8 cellular contexts compared by ENCODE assay signal in genomic region chr1:31587720-31588423, GRCh38. TPM values are rescaled to one million over a fixed set of nuclear protein-coding genes. Genes with fewer than 3 reads are reported as not detected.
A peak's percentile ranks its signal among the peaks of the same experiment; 100 is the strongest.
DNase-seq lines count a peak whose midpoint lies in the region; ATAC-seq, FAIRE-seq and TF ChIP-seq lines count a peak whose summit lies in the region.

No MANE protein-coding gene starts in this region.

- BruUV-seq in K562 (replicated peaks; lab: Mats Ljungman, UMichigan) = no TSS peak

- no peak overlapping the region for H3K4me3 ChIP-seq in K562

- TF ChIP-seq POLR2A in K562 (conservative IDR thresholded peaks at IDR 0.05) = no peak

- peaks cover 0 to 25% of the 10 kb centered on the region in 2 experiments; a peak in 2 of 5 replicates for H3K4me1 ChIP-seq in K562 (replicated peaks in 1 of 2; ENCODE audit: control insufficient read depth in 2 of 2, insufficient read depth in 2 of 2, low read length in 2 of 2)

- no peaks in the 10 kb centered on the region for H3K9me3 ChIP-seq in K562 (replicated peaks; ENCODE audit: control insufficient read depth, insufficient read depth, low read depth, low read length)

- no peak overlapping the region for H3K4me2 ChIP-seq in K562 (ENCODE audit: insufficient read depth, low read length)

- H3K27ac ChIP-seq in K562 (ENCODE audit: extremely low read depth, low read depth, low read length) = no peak overlapping the region

- no peaks in the 10 kb centered on the region for H3K79me2 ChIP-seq in K562 (ENCODE audit: control insufficient read depth, insufficient read depth, low read length)

- peaks cover 38 to 73% of the 10 kb centered on the region in 2 experiments for H3K27me3 ChIP-seq in K562 (ENCODE audit: control insufficient read depth in 2 of 2, insufficient read depth in 2 of 2, low read length in 2 of 2)

- ATAC-seq in K562 = peak; percentile 63
- no peak for ATAC-seq in HG03378 (IDR thresholded peaks at IDR 0.05; ENCODE audit: unreplicated experiment)

- H4K20me1 ChIP-seq in K562 (replicated peaks; ENCODE audit: control insufficient read depth, insufficient read depth, low read length) = peaks cover 11% of the 10 kb centered on the region

- H3K36me3 ChIP-seq in K562 (ENCODE audit: control insufficient read depth, insufficient read depth, low read length) = no peaks in the 10 kb centered on the region

- POLR2A ChIA-PET in K562 (lab: Yijun Ruan, JAX) = interaction anchor here (0.7 kb wide), 1 partner anchor 864 kb away, joined by 3 read pairs; no protein-coding TSS in a partner anchor

- no peak for TF ChIP-seq EP300 in K562 (IDR thresholded peaks at IDR 0.05; ENCODE audit: low read length)

- TF ChIP-seq CTCF in K562 (IDR thresholded peaks at IDR 0.05 in 2 of 3, conservative IDR thresholded peaks at IDR 0.05 in 1 of 3; ENCODE audit: insufficient read depth in 2 of 3, low read depth in 1 of 3, low read length in 3 of 3) = peak; percentile 52 to 74 (median 59)

- FAIRE-seq in K562 (lab: Jason Lieb, UNC) = peak; percentile 37

- WGBS in K562 (ENCODE audit: insufficient coverage, low coverage, missing lambda C conversion rate) = 18% methylated on average over 14 of the region's 14 CpGs

- CTCF ChIA-PET in K562 (lab: Yijun Ruan, JAX; ENCODE audit: low intra/inter-chr PET ratio) = no interaction called here

- H3K9ac ChIP-seq in K562 (ENCODE audit: insufficient read depth in 1 of 2, low read depth in 2 of 2, low read length in 2 of 2) = no peak overlapping the region

- H2AFZ ChIP-seq in K562 (ENCODE audit: low read depth, low read length) = no peak overlapping the region

- in situ Hi-C loops in Caki2 (cut with HindIII; ENCODE audit: low pct_unique_long_range_greater_than_20kb, low sequenced_read_pairs) (no loop called here), K562 (cut with MboI) (no loop called here)

- TF ChIP-seq RAD21 in K562 (CRISPR knock-in tag; conservative IDR thresholded peaks at IDR 0.05 in 1 of 2, IDR thresholded peaks at IDR 0.05 in 1 of 2) = no peak

- intact Hi-C loops in K562 (cut with micrococcal nuclease) = no loop called here

- no peaks in the 10 kb centered on the region for H3K9me1 ChIP-seq in K562 (ENCODE audit: control insufficient read depth, insufficient read depth, low read length)

- DNase-seq in Caki2 (ENCODE audit: low read depth) (peak; percentile 65), HuH-7 (ENCODE audit: low spot score) (peak; percentile 76), T follicular helper cell (ENCODE audit: low read depth) (peak; percentile 10), K562 (ENCODE audit: extremely low read depth in 1 of 4, low spot score in 3 of 4) (peak; percentile 29 to 67 (median 54)), kidney tubule cell (ENCODE audit: low spot score) (peak; percentile 75)
- DNase-seq in stimulated activated CD4-positive, alpha-beta T cell treated with anti-CD3 and anti-CD28 coated beads, Interleukin-2, amount 100 ng/mL, for 4 hours (ENCODE audit: low read depth) = peak; percentile 13
- no peak for DNase-seq in effector CD4-positive, alpha-beta T cell

TF ChIP-seq in K562, 482 proteins besides CTCF, POLR2A, EP300 and RAD21 (continues in another document):
- peak; percentile 76; the same call in 1 of the 2 replicates for TF ChIP-seq TFAP4 (CRISPR knock-in tag; IDR thresholded peaks at IDR 0.05; ENCODE audit: borderline replicate concordance)
- TF ChIP-seq SPI1 (IDR thresholded peaks at IDR 0.05; ENCODE audit: borderline replicate concordance, low read depth, low read length) = no peak
- 0 out of 2 replicates have a peak, but pooled peaks have one; percentile 9 for TF ChIP-seq MAFK (IDR thresholded peaks at IDR 0.05; ENCODE audit: low read length)
- no peak for TF ChIP-seq ZNF41 (CRISPR knock-in tag; conservative IDR thresholded peaks at IDR 0.05)
- no peak for TF ChIP-seq KHSRP (IDR thresholded peaks at IDR 0.05)
- TF ChIP-seq RFX7 (CRISPR knock-in tag; IDR thresholded peaks at IDR 0.05) = no peak
- no peak for TF ChIP-seq DEAF1 (CRISPR knock-in tag; IDR thresholded peaks at IDR 0.05)

RNA-seq across cellular contexts. Expression of gene TINAGL1, which starts 11.6 kb away (rescaled TPM):
- total RNA-seq in Caki2 (2014; rRNA removed; shearing (Covaris generic); ENCODE audit: low replicate concordance) = 706 and 710 TPM in 2 replicates
- total RNA-seq in K562 (2011; cell fraction: chromatin; rRNA removed; ENCODE audit: low replicate concordance) = 1.2 and 2.6 TPM in 2 replicates
- 2.2 and 2.4 TPM in 2 replicates for total RNA-seq in K562 (2011; cell fraction: nucleolus; rRNA removed)
- 0.81 and 1.8 TPM in 2 replicates for total RNA-seq in K562 (2011; cell fraction: nucleoplasm; rRNA removed)
- total RNA-seq in K562 (2014; rRNA removed) = 0.05 and 0.53 TPM in 2 replicates
- total RNA-seq in K562 (2014; rRNA removed; fragmentation: Illumina TruSeq; extraction: Trizol) = 0.07 TPM in 1 of 2 replicates, not detected in the other
- total RNA-seq in K562 (2015; rRNA removed; fragmentation: Illumina TruSeq; extraction: Trizol) = not detected in 2 replicates
- 0.27 and 0.67 TPM in 2 replicates for total RNA-seq in K562 (2021)
- 0.35 and 1.2 TPM in 2 replicates for polyA plus RNA-seq in K562 (2011; rRNA removed)
- 0.78 and 3.1 TPM in 2 replicates for polyA plus RNA-seq in K562 (2011; cell fraction: cytosol; rRNA removed)
- 1.3 and 5.8 TPM in 2 replicates for polyA plus RNA-seq in K562 (2011; cell fraction: nucleus; rRNA removed)
- polyA plus RNA-seq in K562 (2012) = 0.22 and 0.26 TPM in 2 replicates
- polyA plus RNA-seq in K562 (2014; fragmentation: Illumina TruSeq; extraction: Trizol) = 0.14 TPM in 1 of 2 replicates, not detected in the other
- polyA plus RNA-seq in K562 (2014; fragmentation: Nextera tagmentation; extraction: Ambion mirVana) = not detected
- polyA plus RNA-seq in K562 (2014; rRNA removed) = 0.04 and 0.16 TPM in 2 replicates
- polyA minus RNA-seq in K562 (2011; rRNA and poly(A)+ RNA removed) = 1.1 TPM in 1 of 2 replicates, not detected in the other
- 1.1 and 2.3 TPM in 2 replicates for polyA minus RNA-seq in K562 (2011; cell fraction: cytosol; rRNA and poly(A)+ RNA removed)
- 0.56 and 1.6 TPM in 2 replicates for polyA minus RNA-seq in K562 (2011; cell fraction: nucleus; rRNA and poly(A)+ RNA removed)

RNA-seq across cellular contexts. Expression of gene HCRTR1, which starts 29.6 kb away (rescaled TPM):
- total RNA-seq in Caki2 (2014; rRNA removed; shearing (Covaris generic); ENCODE audit: low replicate concordance) = not detected in 2 replicates
- not detected in 2 replicates for total RNA-seq in K562 (2011; cell fraction: chromatin; rRNA removed; ENCODE audit: low replicate concordance)
- total RNA-seq in K562 (2011; cell fraction: nucleolus; rRNA removed) = not detected in 2 replicates
- total RNA-seq in K562 (2011; cell fraction: nucleoplasm; rRNA removed) = not detected in 2 replicates
- total RNA-seq in K562 (2014; rRNA removed) (not detected in 2 replicates), K562 (2014; rRNA removed; fragmentation: Illumina TruSeq; extraction: Trizol) (not detected in 2 replicates), K562 (2015; rRNA removed; fragmentation: Illumina TruSeq; extraction: Trizol) (not detected in 2 replicates), K562 (2021) (not detected in 2 replicates)
- polyA plus RNA-seq in K562 (2011; rRNA removed) (not detected in 2 replicates), K562 (2014; fragmentation: Illumina TruSeq; extraction: Trizol) (not detected in 2 replicates), K562 (2014; fragmentation: Nextera tagmentation; extraction: Ambion mirVana) (not detected), K562 (2014; rRNA removed) (not detected in 2 replicates)
- polyA plus RNA-seq in K562 (2011; cell fraction: cytosol; rRNA removed) = not detected in 2 replicates
- polyA plus RNA-seq in K562 (2011; cell fraction: nucleus; rRNA removed) = not detected in 2 replicates
- polyA plus RNA-seq in K562 (2012) = not detected in 2 replicates
- not detected in 2 replicates for polyA minus RNA-seq in K562 (2011; rRNA and poly(A)+ RNA removed)
- not detected in 2 replicates for polyA minus RNA-seq in K562 (2011; cell fraction: cytosol; rRNA and poly(A)+ RNA removed)
- not detected in 2 replicates for polyA minus RNA-seq in K562 (2011; cell fraction: nucleus; rRNA and poly(A)+ RNA removed)

RNA-seq across cellular contexts. Expression of gene PEF1, which starts 56.8 kb away (rescaled TPM):
- total RNA-seq in Caki2 (2014; rRNA removed; shearing (Covaris generic); ENCODE audit: low replicate concordance) = 82.7 and 110 TPM in 2 replicates
- total RNA-seq in K562 (2011; cell fraction: chromatin; rRNA removed; ENCODE audit: low replicate concordance) = 15.8 and 31.8 TPM in 2 replicates
- total RNA-seq in K562 (2011; cell fraction: nucleolus; rRNA removed) = 33.0 and 33.2 TPM in 2 replicates
- total RNA-seq in K562 (2011; cell fraction: nucleoplasm; rRNA removed) = 32.8 and 35.6 TPM in 2 replicates
- 76.6 and 87.6 TPM in 2 replicates for total RNA-seq in K562 (2014; rRNA removed)
- 39.4 and 46.0 TPM in 2 replicates for total RNA-seq in K562 (2014; rRNA removed; fragmentation: Illumina TruSeq; extraction: Trizol)
- total RNA-seq in K562 (2015; rRNA removed; fragmentation: Illumina TruSeq; extraction: Trizol) = 48.8 and 49.1 TPM in 2 replicates
- 61.0 and 61.9 TPM in 2 replicates for total RNA-seq in K562 (2021)
- 73.7 and 104 TPM in 2 replicates for polyA plus RNA-seq in K562 (2011; rRNA removed)
- 124 and 143 TPM in 2 replicates for polyA plus RNA-seq in K562 (2011; cell fraction: cytosol; rRNA removed)
- polyA plus RNA-seq in K562 (2011; cell fraction: nucleus; rRNA removed) = 54.6 and 59.0 TPM in 2 replicates
- 51.6 and 78.2 TPM in 2 replicates for polyA plus RNA-seq in K562 (2012)
- 95.5 and 97.8 TPM in 2 replicates for polyA plus RNA-seq in K562 (2014; fragmentation: Illumina TruSeq; extraction: Trizol)
- polyA plus RNA-seq in K562 (2014; fragmentation: Nextera tagmentation; extraction: Ambion mirVana) = 10 to 100 TPM; 26.3 to 33.0 TPM
- 78.2 and 82.5 TPM in 2 replicates for polyA plus RNA-seq in K562 (2014; rRNA removed)
- polyA minus RNA-seq in K562 (2011; rRNA and poly(A)+ RNA removed) = 64.1 and 71.1 TPM in 2 replicates
- polyA minus RNA-seq in K562 (2011; cell fraction: cytosol; rRNA and poly(A)+ RNA removed) = 46.2 and 46.7 TPM in 2 replicates
- polyA minus RNA-seq in K562 (2011; cell fraction: nucleus; rRNA and poly(A)+ RNA removed) = 14.0 and 23.8 TPM in 2 replicates

Comparison
In these comparisons a context has a peak if more than half of its experiments do, and no peak if none do; other contexts are left out.
1. RNA of gene TINAGL1, which starts 11.6 kb away (total RNA-seq): 706 to 710 TPM in Caki2; 0.05 to 2.6 TPM in K562; every median in the first group is over 100 times any median in the second.